In the genomic region with DNA sequence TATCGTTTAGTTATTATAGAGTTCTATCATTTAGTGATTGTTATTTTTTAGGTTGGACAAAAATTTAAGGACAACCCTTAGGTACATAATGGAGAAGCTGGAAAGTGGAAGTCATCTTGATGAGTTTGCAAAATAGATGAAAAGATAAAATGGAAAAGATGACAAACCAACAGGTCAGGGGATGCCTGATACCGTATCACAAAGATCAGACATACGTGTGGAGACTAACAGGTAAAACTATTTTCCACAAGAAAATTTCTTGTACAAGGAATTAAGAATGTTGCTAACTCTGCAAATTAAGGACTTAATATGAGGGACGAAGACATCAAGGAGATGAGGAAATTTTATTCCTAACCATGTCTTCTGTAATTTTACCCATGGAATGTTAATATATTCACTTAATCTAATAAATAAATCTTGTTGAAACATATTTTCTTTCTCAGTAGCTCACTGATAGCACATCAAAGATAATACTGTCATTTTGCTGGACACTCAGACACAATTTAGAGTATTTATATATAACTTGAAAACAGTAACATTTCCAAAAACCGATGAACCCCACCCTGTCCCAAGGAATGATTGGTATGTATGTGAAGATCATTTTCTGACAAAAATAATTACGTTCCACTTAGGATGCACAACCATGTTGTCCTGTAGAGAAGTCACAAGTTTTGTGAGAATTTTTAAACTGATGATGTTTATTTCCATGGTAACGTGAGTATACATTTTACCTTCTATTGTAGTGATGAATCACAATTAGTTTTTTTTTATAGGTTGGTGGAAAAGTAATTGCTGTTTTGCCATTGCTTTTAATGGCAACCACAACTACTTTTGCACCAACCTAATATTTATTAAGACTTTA, we compare ENCODE assay signal across 11 cellular contexts. TPM values are rescaled to one million over a fixed set of nuclear protein-coding genes. Genes with fewer than 3 reads are reported as not detected.
DNase-seq lines count a peak whose midpoint lies in the region; ATAC-seq and TF ChIP-seq lines count a peak whose summit lies in the region.
"Had no signal": no experiment of that assay in that cellular context is flagged by ENCODE, and none has a peak within 500 bp of the region (broad histone marks: within the 10 kb centered on the region; RNA-seq: fewer than 3 reads in every experiment).

No MANE protein-coding gene starts in this region.

- DNase-seq in Caki2 (ENCODE audit: low read depth) = peak; percentile 45
- no peak for DNase-seq in adipocyte (ENCODE audit: low read depth)
- no peak for DNase-seq in glutamatergic neuron
- DNase-seq in retinal pigment epithelial cell (ENCODE audit: low read depth) = no peak
- no peak for DNase-seq in GM03348 (ENCODE audit: low spot score)
- DNase-seq in DMS114 treated with DMSO at 0.1 percent for 48 hours (lab: John Stamatoyannopoulos, UW; ENCODE audit: unreplicated experiment) = no peak
- no peak for DNase-seq in activated CD4-positive, alpha-beta T cell treated with anti-CD3 and anti-CD28 coated beads for 48 hours
- DNase-seq: H9; stimulated activated CD4-positive, alpha-beta T cell treated with anti-CD3 and anti-CD28 coated beads, Interleukin-15, amount 100 ng/mL, for 24 hours had no signal

- peaks cover 4% of the 10 kb centered on the region for H3K9me3 ChIP-seq in adipocyte (ENCODE audit: control insufficient read depth, low read length)

- peak overlapping the region; percentile 93 for H3K4me3 ChIP-seq in adipocyte (ENCODE audit: low read length)
- peak overlapping the region; percentile 75 for H3K4me3 ChIP-seq in retinal pigment epithelial cell (ENCODE audit: low read length)

- peak overlapping the region; percentile 98 for H3K9ac ChIP-seq in adipocyte (ENCODE audit: low read length)

- H3K27me3 ChIP-seq in adipocyte (replicated peaks; ENCODE audit: control insufficient read depth, insufficient read depth, low read length) = no peaks in the 10 kb centered on the region

- H3K27ac Mint-ChIP-seq in glutamatergic neuron (ENCODE audit: unreplicated experiment) = peak overlapping the region; percentile 99
- H3K27ac Mint-ChIP-seq: H9 had no signal

- H3K27me3 Mint-ChIP-seq in glutamatergic neuron (ENCODE audit: unreplicated experiment) = peaks cover 15% of the 10 kb centered on the region

- H3K4me1 ChIP-seq in adipocyte (ENCODE audit: control insufficient read depth, insufficient read depth, low read length) = peaks cover 41% of the 10 kb centered on the region

- H3K4me1 Mint-ChIP-seq in glutamatergic neuron (ENCODE audit: low read depth, unreplicated experiment) = peaks cover 15% of the 10 kb centered on the region

- ATAC-seq in HG02623 (IDR thresholded peaks at IDR 0.05; ENCODE audit: unreplicated experiment) = no peak

- peaks cover 5% of the 10 kb centered on the region for H3K36me3 ChIP-seq in adipocyte (ENCODE audit: control insufficient read depth, insufficient read depth, low read length, severe bottlenecking)
- H3K36me3 ChIP-seq: cardiac muscle cell had no signal

- peaks cover 13% of the 10 kb centered on the region for H3K36me3 Mint-ChIP-seq in glutamatergic neuron (ENCODE audit: unreplicated experiment)

- H3K4me3 Mint-ChIP-seq in glutamatergic neuron (ENCODE audit: unreplicated experiment) = peak overlapping the region; percentile 99

- TF ChIP-seq CTCF in glutamatergic neuron (IDR thresholded peaks at IDR 0.05; ENCODE audit: partially characterized antibody, unreplicated experiment) (no peak), retinal pigment epithelial cell (conservative IDR thresholded peaks at IDR 0.05; ENCODE audit: low read depth, low read length) (no peak)

- in situ Hi-C loops in Caki2 (cut with HindIII; ENCODE audit: low pct_unique_long_range_greater_than_20kb, low sequenced_read_pairs) = no loop called here

- peaks cover 15% of the 10 kb centered on the region for H3K9me3 Mint-ChIP-seq in glutamatergic neuron (ENCODE audit: unreplicated experiment)
- H3K9me3 Mint-ChIP-seq: H9 had no signal

RNA-seq across cellular contexts. Expression of gene LURAP1L, which starts 2.6 kb away (rescaled TPM):
- 28.4 TPM in 2 replicates for total RNA-seq in Caki2 (2014; rRNA removed; shearing (Covaris generic); ENCODE audit: low replicate concordance)
- 25.6 TPM for total RNA-seq in glutamatergic neuron (ENCODE audit: unreplicated experiment)
